Comparison of ENCODE assay signal across 8 cellular contexts in the genomic region with DNA sequence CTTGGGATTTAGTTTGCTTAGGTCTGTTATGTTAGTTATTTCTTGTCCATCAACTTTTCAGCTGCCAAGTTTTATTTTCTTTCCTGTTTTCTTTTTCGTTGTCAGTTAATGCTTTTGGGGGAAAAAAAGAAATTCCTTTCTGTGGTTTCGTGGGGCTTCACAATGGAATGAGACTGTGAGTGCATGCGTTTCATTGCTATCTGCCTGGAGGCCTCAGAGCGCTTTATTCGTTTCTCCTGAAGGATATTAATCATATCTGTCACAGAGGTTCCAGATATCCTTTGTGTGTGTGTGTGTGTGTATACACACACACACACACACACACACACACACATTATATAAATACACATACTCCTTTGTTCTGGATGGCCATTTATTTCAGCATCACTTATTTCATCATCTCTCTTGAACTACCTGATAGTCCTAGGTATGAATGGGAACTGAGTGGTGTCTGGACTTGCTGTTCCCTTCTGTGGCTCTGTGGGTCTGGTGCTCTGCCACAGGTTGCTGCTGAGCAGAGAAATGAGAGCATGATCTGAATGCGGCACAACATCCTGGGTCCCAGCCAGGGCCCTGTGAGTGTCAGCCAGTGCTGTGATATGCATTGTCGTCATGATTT.
DNase-seq lines count a peak whose midpoint lies in the region; ATAC-seq, FAIRE-seq and TF ChIP-seq lines count a peak whose summit lies in the region.
"Not testable (repeated sequence)": the region's sequence is repeated elsewhere in the genome, so short reads cannot be mapped to it uniquely, and the experiment has no call there.

No MANE protein-coding gene starts in this region.

- not testable (repeated sequence) for H3K4me1 ChIP-seq in K562 (replicated peaks in 1 of 2; ENCODE audit: control insufficient read depth in 2 of 2, insufficient read depth in 2 of 2, low read length in 2 of 2); pancreas

- not testable (repeated sequence) for H3K4me1 Mint-ChIP-seq in endothelial cell (ENCODE audit: unreplicated experiment)

- H2AFZ ChIP-seq in K562 (ENCODE audit: low read depth, low read length): not testable (repeated sequence)

- TF ChIP-seq RAD21 in K562 (CRISPR knock-in tag; conservative IDR thresholded peaks at IDR 0.05 in 1 of 2, IDR thresholded peaks at IDR 0.05 in 1 of 2): not testable (repeated sequence)

- BruUV-seq in K562 (replicated peaks; lab: Mats Ljungman, UMichigan): not testable (repeated sequence)

- H4K20me1 ChIP-seq in K562 (replicated peaks; ENCODE audit: control insufficient read depth, insufficient read depth, low read length): not testable (repeated sequence)

- TF ChIP-seq POLR2A in K562 (conservative IDR thresholded peaks at IDR 0.05): not testable (repeated sequence)

- in situ Hi-C loops in K562 (cut with MboI): not testable (repeated sequence)

- ATAC-seq in K562: not testable (repeated sequence)
- peak in 3 of 4 donors; percentile 30 to 66 (median 61) for ATAC-seq in pancreas

- not testable (repeated sequence) for H3K9me1 ChIP-seq in K562 (ENCODE audit: control insufficient read depth, insufficient read depth, low read length)

- 0 out of 2 replicates have a peak overlapping the region, but pooled peaks have one; percentile 22 for H3K27ac ChIP-seq in WERI-Rb-1
- not testable (repeated sequence) for H3K27ac ChIP-seq in K562 (ENCODE audit: extremely low read depth, low read depth, low read length); pancreas

- DNase-seq in ELR (ENCODE audit: low read depth) (peak; percentile 22), M059J (ENCODE audit: low read depth) (peak; percentile 44), RPMI7951 (ENCODE audit: low read depth) (peak; percentile 25), foreskin melanocyte (peak; percentile 70)
- not testable (repeated sequence) for DNase-seq in WERI-Rb-1; K562 (ENCODE audit: extremely low read depth in 1 of 4, low spot score in 3 of 4); endothelial cell (ENCODE audit: low spot score); pancreas

- not testable (repeated sequence) for H3K4me3 ChIP-seq in WERI-Rb-1 (ENCODE audit: low read depth, low read length); K562; pancreas

- 34% methylated on average over 4 of the region's 7 CpGs for WGBS in K562 (ENCODE audit: insufficient coverage, low coverage, missing lambda C conversion rate)
- 55 to 59% methylated on average over 7 of the region's 7 CpGs for WGBS in pancreas, 2 donors

- not testable (repeated sequence) for H3K36me3 ChIP-seq in WERI-Rb-1; K562 (ENCODE audit: control insufficient read depth, insufficient read depth, low read length); pancreas

- TF ChIP-seq EP300 in K562 (IDR thresholded peaks at IDR 0.05; ENCODE audit: low read length): not testable (repeated sequence)

- CTCF ChIA-PET in K562 (lab: Yijun Ruan, JAX; ENCODE audit: low intra/inter-chr PET ratio): not testable (repeated sequence)

- H3K4me2 ChIP-seq in K562 (ENCODE audit: insufficient read depth, low read length): not testable (repeated sequence)

- not testable (repeated sequence) for TF ChIP-seq CTCF in WERI-Rb-1 (IDR thresholded peaks at IDR 0.05; ENCODE audit: low read depth, low read length); K562 (IDR thresholded peaks at IDR 0.05 in 2 of 3, conservative IDR thresholded peaks at IDR 0.05 in 1 of 3; ENCODE audit: insufficient read depth in 2 of 3, low read depth in 1 of 3, low read length in 3 of 3); endothelial cell (IDR thresholded peaks at IDR 0.05; ENCODE audit: unreplicated experiment); pancreas (IDR thresholded peaks at IDR 0.05)

- FAIRE-seq in K562 (lab: Jason Lieb, UNC); pancreas (lab: Jason Lieb, UNC): not testable (repeated sequence)

- H3K79me2 ChIP-seq in K562 (ENCODE audit: control insufficient read depth, insufficient read depth, low read length): not testable (repeated sequence)

- H3K9me3 ChIP-seq in WERI-Rb-1 (ENCODE audit: severe bottlenecking); K562 (replicated peaks; ENCODE audit: control insufficient read depth, insufficient read depth, low read depth, low read length); pancreas: not testable (repeated sequence)

- H3K27me3 ChIP-seq in WERI-Rb-1 (ENCODE audit: insufficient read depth, low read depth, severe bottlenecking); K562 (ENCODE audit: control insufficient read depth in 2 of 2, insufficient read depth in 2 of 2, low read length in 2 of 2); pancreas: not testable (repeated sequence)

- peak overlapping the region; percentile 61 for H3K27ac Mint-ChIP-seq in endothelial cell (ENCODE audit: unreplicated experiment)

- POLR2A ChIA-PET in K562 (lab: Yijun Ruan, JAX): interaction anchor here (0.6 kb wide), 1 partner anchor 55 kb away, joined by 3 read pairs; no protein-coding TSS in a partner anchor

- H3K4me3 Mint-ChIP-seq in endothelial cell (ENCODE audit: unreplicated experiment): not testable (repeated sequence)

- not testable (repeated sequence) for H3K36me3 Mint-ChIP-seq in endothelial cell (ENCODE audit: low read depth, unreplicated experiment)

- H3K27me3 Mint-ChIP-seq in endothelial cell (ENCODE audit: unreplicated experiment): not testable (repeated sequence)

- intact Hi-C loops in K562 (cut with micrococcal nuclease); pancreas (cut with DNase I): not testable (repeated sequence)

- H3K9me3 Mint-ChIP-seq in endothelial cell (ENCODE audit: unreplicated experiment): not testable (repeated sequence)

- not testable (repeated sequence) for H3K9ac ChIP-seq in K562 (ENCODE audit: insufficient read depth in 1 of 2, low read depth in 2 of 2, low read length in 2 of 2)

TF ChIP-seq in K562, 482 proteins besides CTCF, POLR2A, EP300 and RAD21:
- TF ChIP-seq, protein P1, sequence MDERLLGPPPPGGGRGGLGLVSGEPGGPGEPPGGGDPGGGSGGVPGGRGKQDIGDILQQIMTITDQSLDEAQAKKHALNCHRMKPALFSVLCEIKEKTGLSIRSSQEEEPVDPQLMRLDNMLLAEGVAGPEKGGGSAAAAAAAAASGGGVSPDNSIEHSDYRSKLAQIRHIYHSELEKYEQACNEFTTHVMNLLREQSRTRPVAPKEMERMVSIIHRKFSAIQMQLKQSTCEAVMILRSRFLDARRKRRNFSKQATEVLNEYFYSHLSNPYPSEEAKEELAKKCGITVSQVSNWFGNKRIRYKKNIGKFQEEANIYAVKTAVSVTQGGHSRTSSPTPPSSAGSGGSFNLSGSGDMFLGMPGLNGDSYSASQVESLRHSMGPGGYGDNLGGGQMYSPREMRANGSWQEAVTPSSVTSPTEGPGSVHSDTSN (CRISPR knock-in tag; IDR thresholded peaks at IDR 0.05; ENCODE audit: low read depth): not testable (repeated sequence)
- TF ChIP-seq, protein P1 (tag; conservative IDR thresholded peaks at IDR 0.05; ENCODE audit: low read depth): peak; percentile 46
- TF ChIP-seq, protein P2, sequence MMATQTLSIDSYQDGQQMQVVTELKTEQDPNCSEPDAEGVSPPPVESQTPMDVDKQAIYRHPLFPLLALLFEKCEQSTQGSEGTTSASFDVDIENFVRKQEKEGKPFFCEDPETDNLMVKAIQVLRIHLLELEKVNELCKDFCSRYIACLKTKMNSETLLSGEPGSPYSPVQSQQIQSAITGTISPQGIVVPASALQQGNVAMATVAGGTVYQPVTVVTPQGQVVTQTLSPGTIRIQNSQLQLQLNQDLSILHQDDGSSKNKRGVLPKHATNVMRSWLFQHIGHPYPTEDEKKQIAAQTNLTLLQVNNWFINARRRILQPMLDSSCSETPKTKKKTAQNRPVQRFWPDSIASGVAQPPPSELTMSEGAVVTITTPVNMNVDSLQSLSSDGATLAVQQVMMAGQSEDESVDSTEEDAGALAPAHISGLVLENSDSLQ (IDR thresholded peaks at IDR 0.05): peak; percentile 46
- peak; percentile 52 for TF ChIP-seq MEIS2 (IDR thresholded peaks at IDR 0.05; ENCODE audit: partially characterized antibody)
